ENCODE assay signal across 8 cellular contexts in the genomic region with DNA sequence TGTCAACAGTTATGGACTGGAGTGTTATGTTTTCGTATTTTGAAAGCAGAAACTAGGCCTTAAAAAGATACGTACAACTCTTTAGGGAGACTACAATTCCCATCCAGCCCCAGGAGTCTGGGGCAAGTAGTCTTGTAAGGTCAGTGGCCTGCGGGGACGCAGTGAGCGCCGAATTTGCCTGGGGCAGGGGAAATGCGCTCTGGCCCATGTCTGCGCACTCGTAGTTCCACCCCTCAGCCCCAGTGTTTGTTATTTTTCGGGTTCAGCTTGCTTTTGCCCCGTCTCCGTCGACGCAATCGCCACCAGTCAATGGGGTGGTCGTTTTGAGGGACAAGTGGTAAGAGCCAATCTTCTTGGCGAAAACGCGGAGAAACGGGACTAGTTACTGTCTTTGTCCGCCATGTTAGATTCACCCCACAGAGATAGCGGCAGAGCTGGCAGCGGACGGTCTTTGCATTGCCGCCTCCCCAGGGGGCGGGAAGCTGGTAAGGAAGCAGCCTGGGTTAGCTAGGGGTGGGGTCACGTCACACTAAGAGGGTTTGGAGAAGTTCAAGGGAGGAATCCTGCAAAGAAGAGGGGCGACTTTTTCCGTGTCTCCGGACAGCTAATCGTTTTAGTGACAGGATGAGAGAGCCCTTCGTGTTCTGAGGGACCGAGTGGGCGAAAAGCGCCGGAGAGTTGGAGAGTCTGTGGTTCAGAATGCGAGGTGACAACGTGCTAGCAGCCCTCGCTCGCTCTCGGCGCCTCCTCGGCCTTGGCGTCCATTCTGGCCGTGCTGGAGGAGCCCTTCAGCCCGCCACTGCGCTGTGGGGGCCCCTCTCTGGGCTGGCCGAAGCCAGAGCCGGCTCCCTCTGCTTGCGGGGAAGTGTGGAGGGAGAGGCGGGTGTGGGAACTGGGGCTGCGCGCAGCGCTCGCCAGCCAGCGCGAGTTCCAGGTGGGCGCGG. TPM values are rescaled to one million over a fixed set of nuclear protein-coding genes. Genes with fewer than 3 reads are reported as not detected.
A peak's percentile ranks its signal among the peaks of the same experiment; 100 is the strongest.
DNase-seq lines count a peak whose midpoint lies in the region; ATAC-seq and TF ChIP-seq lines count a peak whose summit lies in the region.

No MANE protein-coding gene starts in this region.

- H3K4me3 ChIP-seq in iPS-20b (ENCODE audit: low read length): peak overlapping the region; percentile 98
- peak overlapping the region; percentile 91 to 95 for H3K4me3 ChIP-seq in stomach smooth muscle (ENCODE audit: low read length in 2 of 2)

- H3K36me3 Mint-ChIP-seq in HFFc6 (ENCODE audit: low read depth): peaks cover 19% of the 10 kb centered on the region

- H3K9ac ChIP-seq in iPS-20b (ENCODE audit: low read depth, low read length) (peak overlapping the region; percentile 93), stomach smooth muscle (ENCODE audit: low read length in 2 of 2) (peak overlapping the region; percentile 82 to 89)

- H3K27me3 ChIP-seq in iPS-20b (ENCODE audit: insufficient read depth, low read length): no peaks in the 10 kb centered on the region
- H3K27me3 ChIP-seq in stomach smooth muscle (ENCODE audit: control insufficient read depth in 1 of 2, insufficient read depth in 2 of 2, low read length in 2 of 2): no peaks in the 10 kb centered on the region

- peak; percentile 44 for DNase-seq in 8988T
- DNase-seq in HFFc6: no peak
- peak; percentile 26 to 33 for DNase-seq in activated T-cell treated with anti-CD3 and anti-CD28 coated beads, Interleukin-2, amount 50 U/mL, for 48 hours
- no peak for DNase-seq in cortex of kidney (lab: John Stamatoyannopoulos, UW)
- DNase-seq in ureter (ENCODE audit: low spot score): no peak

- H3K27ac ChIP-seq in iPS-20b (ENCODE audit: low read length) (peak overlapping the region; percentile 50), stomach smooth muscle (ENCODE audit: low read length) (peak overlapping the region; percentile 88)

- H3K4me1 Mint-ChIP-seq in HFFc6 (ENCODE audit: low read depth): peaks cover 23% of the 10 kb centered on the region

- H3K36me3 ChIP-seq in iPS-20b (ENCODE audit: insufficient read depth, low read depth, low read length) (peaks cover 34% of the 10 kb centered on the region), stomach smooth muscle (ENCODE audit: control insufficient read depth in 2 of 2, insufficient read depth in 2 of 2, low read length in 2 of 2) (no peaks in the 10 kb centered on the region)

- peaks cover 5% of the 10 kb centered on the region for H3K27me3 Mint-ChIP-seq in HFFc6 (ENCODE audit: insufficient read depth)

- no peaks in the 10 kb centered on the region for H3K9me3 ChIP-seq in iPS-20b (ENCODE audit: insufficient read depth, low read depth, low read length)
- no peaks in the 10 kb centered on the region for H3K9me3 ChIP-seq in stomach smooth muscle (ENCODE audit: control insufficient read depth in 2 of 2, low read length in 2 of 2)

- H3K4me1 ChIP-seq in iPS-20b (ENCODE audit: insufficient read depth, low read length) (no peaks in the 10 kb centered on the region), stomach smooth muscle (ENCODE audit: control insufficient read depth, insufficient read depth, low read length) (peaks cover 15% of the 10 kb centered on the region)

- peak overlapping the region; percentile 96 for H3K27ac Mint-ChIP-seq in HFFc6

- peak overlapping the region; percentile 96 for H3K4me3 Mint-ChIP-seq in HFFc6

- ATAC-seq in HG03045 (IDR thresholded peaks at IDR 0.05; ENCODE audit: unreplicated experiment): no peak

- peaks cover 5% of the 10 kb centered on the region; the same call in 1 of the 2 replicates for H3K9me3 Mint-ChIP-seq in HFFc6

- no peak for TF ChIP-seq CTCF in HFFc6 (IDR thresholded peaks at IDR 0.05)

RNA-seq across cellular contexts. Expression of gene BRCA1, which starts 1.1 kb away (rescaled TPM):
- 10 to 100 TPM; 10.5 to 24.7 (median 22.5) TPM for total RNA-seq in HFFc6 (2021; fragmentation: NEBNext Ultra II Directional; extraction: Animal tissue kit (Norgen Biotek cat#: 25700))
- 9.7 TPM for total RNA-seq in ureter

RNA-seq across cellular contexts. Expression of gene NBR1, which starts 44.8 kb away (rescaled TPM):
- 100 to 1,000 TPM; 104 to 123 (median 118) TPM for total RNA-seq in HFFc6 (2021; fragmentation: NEBNext Ultra II Directional; extraction: Animal tissue kit (Norgen Biotek cat#: 25700))
- total RNA-seq in ureter: 84.7 TPM

Comparison
In these comparisons a context has a peak if more than half of its experiments do, and no peak if none do; other contexts are left out.
1. DNase-seq: peak in 8988T (single experiment) and activated T-cell treated with anti-CD3 and anti-CD28 coated beads, Interleukin-2, amount 50 U/mL, for 48 hours (2 of 2); none in HFFc6 (single experiment), cortex of kidney (single experiment) and ureter (single experiment).